ENCODE assay signal across 8 cellular contexts in genomic region chr16:30570621-30571443, GRCh38. TPM values are rescaled to one million over a fixed set of nuclear protein-coding genes. Genes with fewer than 3 reads are reported as not detected.
A peak's percentile ranks its signal among the peaks of the same experiment; 100 is the strongest.
DNase-seq lines count a peak whose midpoint lies in the region; ATAC-seq lines count a peak whose summit lies in the region.

No MANE protein-coding gene starts in this region.

- peak; percentile 16 for ATAC-seq in left colon

- H3K27me3 ChIP-seq in MG63, result no peaks in the 10 kb centered on the region

- H3K9me3 ChIP-seq in MG63, result no peaks in the 10 kb centered on the region

- DNase-seq in ELR (ENCODE audit: low read depth), result peak; percentile 40
- peak; percentile 10 for DNase-seq in MG63
- peak in 26 of 61 donors; percentile 13 to 69 (median 54) for DNase-seq in caudate nucleus (lab: John Stamatoyannopoulos, UW)
- DNase-seq in left colon, result peak in 1 of 2 donors; percentile 50
- peak; percentile 55 for DNase-seq in superior temporal gyrus (ENCODE audit: extremely low spot score)
- DNase-seq in effector CD8-positive, alpha-beta T cell (lab: John Stamatoyannopoulos, UW), result no peak
- DNase-seq in stimulated activated CD4-positive, alpha-beta T cell treated with anti-CD3 and anti-CD28 coated beads, Interleukin-1b, Interleukin-23, amount 100 ng/mL, for 48 hours, result no peak
- no peak for DNase-seq in NCI-H128 (lab: John Stamatoyannopoulos, UW; ENCODE audit: unreplicated experiment)

- no peaks in the 10 kb centered on the region for H3K36me3 ChIP-seq in MG63

- peak overlapping the region; percentile 58 for H3K4me3 ChIP-seq in MG63

- H3K27ac ChIP-seq in caudate nucleus (ENCODE audit: low read depth, low read length), result peak overlapping the region; percentile 98

- intact Hi-C loops in left colon (cut with DNase I, micrococcal nuclease), result no loop called here

RNA-seq across cellular contexts. Expression of gene ZNF688, which starts 0.7 kb away (rescaled TPM):
- 4.0 TPM in 2 replicates for total RNA-seq in MG63 (2014; rRNA removed; shearing (Covaris generic); ENCODE audit: low replicate concordance)
- 10 to 100 TPM; 16.6 to 24.4 TPM for total RNA-seq in left colon

RNA-seq across cellular contexts. Expression of gene ZNF764, which starts 12.7 kb away (rescaled TPM):
- 2.0 and 6.8 TPM in 2 replicates for total RNA-seq in MG63 (2014; rRNA removed; shearing (Covaris generic); ENCODE audit: low replicate concordance)
- 10 to 100 TPM; 10.6 to 20.7 TPM for total RNA-seq in left colon

RNA-seq across cellular contexts. Expression of gene ZNF785, which starts 14.7 kb away (rescaled TPM):
- total RNA-seq in MG63 (2014; rRNA removed; shearing (Covaris generic); ENCODE audit: low replicate concordance), result 11.4 and 15.7 TPM in 2 replicates
- 10 to 100 TPM; 14.9 to 17.8 TPM for total RNA-seq in left colon

RNA-seq across cellular contexts. Expression of gene ZNF747, which starts 36.2 kb away (rescaled TPM):
- total RNA-seq in MG63 (2014; rRNA removed; shearing (Covaris generic); ENCODE audit: low replicate concordance), result 11.8 and 27.9 TPM in 2 replicates
- total RNA-seq in left colon, result 10 to 100 TPM in 1 of 2 donors, 1 to 10 TPM in 1; 9.8 to 11.7 TPM

RNA-seq across cellular contexts. Expression of gene ZNF689, which starts 39.4 kb away (rescaled TPM):
- total RNA-seq in MG63 (2014; rRNA removed; shearing (Covaris generic); ENCODE audit: low replicate concordance), result 6.5 and 9.1 TPM in 2 replicates
- total RNA-seq in left colon, result 1 to 10 TPM; 6.8 to 6.9 TPM

Comparison
In these comparisons a context has a peak if more than half of its experiments do, and no peak if none do; other contexts are left out.
1. DNase-seq: peak in ELR (single experiment), MG63 (single experiment) and superior temporal gyrus (single experiment); none in effector CD8-positive, alpha-beta T cell (single experiment), stimulated activated CD4-positive, alpha-beta T cell treated with anti-CD3 and anti-CD28 coated beads, Interleukin-1b, Interleukin-23, amount 100 ng/mL, for 48 hours (single experiment) and NCI-H128 (single experiment).